Comparison of ENCODE assay signal across 8 cellular contexts in genomic region chr9:131707677-131708612, GRCh38. TPM values are rescaled to one million over a fixed set of nuclear protein-coding genes. Genes with fewer than 3 reads are reported as not detected.
DNase-seq lines count a peak whose midpoint lies in the region; ATAC-seq, FAIRE-seq and TF ChIP-seq lines count a peak whose summit lies in the region.

No MANE protein-coding gene starts in this region.

- no peak overlapping the region for H2AK5ac ChIP-seq in H1 (ENCODE audit: low read depth, low read length)

- H2BK15ac ChIP-seq in H1 (ENCODE audit: low read length): peak overlapping the region; percentile 72; the same call in 1 of the 2 replicates

- no peak for TF ChIP-seq CTCF in RWPE1 (conservative IDR thresholded peaks at IDR 0.05; ENCODE audit: low read depth)
- no peak for TF ChIP-seq CTCF in H1 (IDR thresholded peaks at IDR 0.05; ENCODE audit: control extremely low read depth in 1 of 3, insufficient read depth in 1 of 3, low read depth in 1 of 3, low read length in 3 of 3)
- TF ChIP-seq CTCF in natural killer cell (IDR thresholded peaks at IDR 0.05): no peak
- TF ChIP-seq CTCF in MM.1S (IDR thresholded peaks at IDR 0.05; ENCODE audit: low read length): no peak

- H2AFZ ChIP-seq in H1 (ENCODE audit: low read length) (no peak overlapping the region), MM.1S (ENCODE audit: low read length) (no peak overlapping the region)

- H3K23ac ChIP-seq in H1 (ENCODE audit: insufficient read length): no peak overlapping the region

- intact Hi-C loops in activated naive CD4-positive, alpha-beta T cell treated with anti-CD3 and anti-CD28 coated beads for 36 hours (cut with micrococcal nuclease): loop anchor here (2.0 kb wide), 2 partner anchors 15 to 29 kb away; no protein-coding TSS in a partner anchor
- intact Hi-C loops in natural killer cell (cut with micrococcal nuclease): no loop called here

- no peak overlapping the region for H2BK12ac ChIP-seq in H1 (ENCODE audit: low read depth, low read length)

- H4K20me1 ChIP-seq in H1 (replicated peaks in 1 of 2; ENCODE audit: control insufficient read depth in 1 of 2, insufficient read depth in 2 of 2, low read length in 2 of 2): peaks cover 0 to 3% of the 10 kb centered on the region in 2 experiments
- H4K20me1 ChIP-seq in MM.1S (ENCODE audit: insufficient read depth, low read length): peaks cover 4% of the 10 kb centered on the region; the same call in 1 of the 2 replicates

- H4K5ac ChIP-seq in H1 (ENCODE audit: insufficient read length, low read depth, low read length): no peak overlapping the region

- H3K4me1 Mint-ChIP-seq in activated naive CD4-positive, alpha-beta T cell treated with anti-CD3 and anti-CD28 coated beads for 36 hours (ENCODE audit: low read depth): peaks cover 81% of the 10 kb centered on the region
- peaks cover 83 to 86% of the 10 kb centered on the region in 2 donors for H3K4me1 Mint-ChIP-seq in natural killer cell

- no peaks in the 10 kb centered on the region for H3K9me3 Mint-ChIP-seq in activated naive CD4-positive, alpha-beta T cell treated with anti-CD3 and anti-CD28 coated beads for 36 hours
- no peaks in the 10 kb centered on the region for H3K9me3 Mint-ChIP-seq in natural killer cell

- H3K36me3 ChIP-seq in H1 (ENCODE audit: control insufficient read depth in 2 of 4, insufficient read depth in 4 of 4, low read length in 3 of 4) (no peaks in the 10 kb centered on the region), MM.1S (replicated peaks; ENCODE audit: insufficient read depth, low read length) (no peaks in the 10 kb centered on the region)

- no peak overlapping the region for H3K56ac ChIP-seq in H1 (replicated peaks; ENCODE audit: insufficient read length, low read depth, low read length)

- TF ChIP-seq EP300 in H1 (IDR thresholded peaks at IDR 0.05; ENCODE audit: borderline replicate concordance in 1 of 2, low read depth in 2 of 2, low read length in 2 of 2): no peak

- H3K9ac ChIP-seq in H1 (replicated peaks in 1 of 4; ENCODE audit: extremely low read depth in 1 of 4, low read depth in 3 of 4, low read length in 3 of 4) (no peak overlapping the region), MM.1S (ENCODE audit: low read length) (no peak overlapping the region)

- H3K4me3 Mint-ChIP-seq in activated naive CD4-positive, alpha-beta T cell treated with anti-CD3 and anti-CD28 coated beads for 36 hours: no peak overlapping the region
- peak overlapping the region; percentile 11 for H3K4me3 Mint-ChIP-seq in natural killer cell

- no peak for TF ChIP-seq RAD21 in H1 (IDR thresholded peaks at IDR 0.05 in 1 of 2, conservative IDR thresholded peaks at IDR 0.05 in 1 of 2; ENCODE audit: low read depth in 2 of 2, low read length in 2 of 2)

- peak overlapping the region; percentile 15; the same call in 1 of the 2 replicates for H2BK5ac ChIP-seq in H1 (ENCODE audit: low read depth, low read length)

- H3K4me2 ChIP-seq in H1 (ENCODE audit: insufficient read depth in 1 of 2, low read depth in 2 of 2, low read length in 2 of 2) (no peak overlapping the region), MM.1S (ENCODE audit: low read depth, low read length) (no peak overlapping the region)

- DNase-seq in activated naive CD4-positive, alpha-beta T cell treated with anti-CD3 and anti-CD28 coated beads for 36 hours: no peak
- no peak for DNase-seq in activated naive CD4-positive, alpha-beta T cell treated with Interleukin-2 at 50 U/mL for 16 hours
- DNase-seq in RWPE1 (ENCODE audit: low spot score): peak; percentile 80
- no peak for DNase-seq in H1 (ENCODE audit: low read depth in 1 of 2, low spot score in 2 of 2)
- DNase-seq in natural killer cell: peak; percentile 29
- no peak for DNase-seq in NCI-H2227 treated with DMSO at 0.1 percent for 48 hours (lab: John Stamatoyannopoulos, UW)
- no peak for DNase-seq in MM.1S
- no peak for DNase-seq in cerebellar cortex (ENCODE audit: low spot score)

- H3K9me3 ChIP-seq in H1 (ENCODE audit: insufficient read depth in 2 of 2, low read depth in 1 of 2, low read length in 1 of 2) (no peaks in the 10 kb centered on the region), MM.1S (replicated peaks; ENCODE audit: insufficient read depth, low read length) (no peaks in the 10 kb centered on the region)

- H3K79me1 ChIP-seq in H1 (ENCODE audit: low read depth, low read length): peaks cover 5% of the 10 kb centered on the region

- H3K14ac ChIP-seq in H1 (ENCODE audit: insufficient read length): no peak overlapping the region

- H3K9me2 ChIP-seq in MM.1S (replicated peaks; ENCODE audit: insufficient read depth, low read length): no peaks in the 10 kb centered on the region

- H2BK120ac ChIP-seq in H1 (replicated peaks; ENCODE audit: low read depth, low read length): no peak overlapping the region

- no peak for FAIRE-seq in H1 (lab: Jason Lieb, UNC)

- H3K27ac ChIP-seq in RWPE1 (peak overlapping the region; percentile 84), H1 (ENCODE audit: low read depth, low read length) (no peak overlapping the region), MM.1S (ENCODE audit: low read length) (no peak overlapping the region)

- no peaks in the 10 kb centered on the region; a peak in 1 of 7 replicates for H3K27me3 ChIP-seq in H1 (replicated peaks in 1 of 4; ENCODE audit: control insufficient read depth in 3 of 4, extremely low read depth in 1 of 4, insufficient read depth in 3 of 4, low read length in 3 of 4)
- no peaks in the 10 kb centered on the region for H3K27me3 ChIP-seq in MM.1S (replicated peaks; ENCODE audit: insufficient read depth, low read length)

- TF ChIP-seq POLR2A in H1 (IDR thresholded peaks at IDR 0.05; ENCODE audit: control extremely low read depth in 1 of 2, low read depth in 2 of 2, low read length in 2 of 2): no peak

- H3K4ac ChIP-seq in H1 (replicated peaks; ENCODE audit: insufficient read length, low read depth, low read length): no peak overlapping the region

- H4K91ac ChIP-seq in H1 (replicated peaks; ENCODE audit: insufficient read length, low read length): no peak overlapping the region

- H3K4me3 ChIP-seq in H1 (ENCODE audit: extremely low read depth in 1 of 4, insufficient read depth in 2 of 4, low read depth in 3 of 4, low read length in 4 of 4): no peak overlapping the region
- no peak overlapping the region for H3K4me3 ChIP-seq in MM.1S (ENCODE audit: low read length)

- 89% methylated on average over 11 of the region's 11 CpGs; no CpG with 5 or more reads in 1 of the 2 experiments for WGBS in H1 (ENCODE audit: extremely low coverage in 1 of 2, insufficient coverage in 1 of 2, insufficient read length in 1 of 2, insufficient replicate concordance in 2 of 2, low coverage in 1 of 2, low lambda C conversion rate in 2 of 2, missing lambda C conversion rate in 1 of 2), 2 experiments

- POLR2A ChIA-PET in RWPE1 (lab: Yijun Ruan, JAX; ENCODE audit: low non-redundant PET) (no interaction called here), H1 (lab: Charles Lee; ENCODE audit: partially characterized antibody) (interaction anchor here (1.5 kb wide), 1 partner anchor 12 kb away, joined by 4 read pairs; no protein-coding TSS in a partner anchor)

- H3K36me3 Mint-ChIP-seq in activated naive CD4-positive, alpha-beta T cell treated with anti-CD3 and anti-CD28 coated beads for 36 hours (ENCODE audit: low read depth): no peaks in the 10 kb centered on the region
- no peaks in the 10 kb centered on the region for H3K36me3 Mint-ChIP-seq in natural killer cell

- no peak overlapping the region for H2BK20ac ChIP-seq in H1 (ENCODE audit: low read length)

- H3K18ac ChIP-seq in H1 (ENCODE audit: extremely low read depth, low read length): no peak overlapping the region

- H3K79me2 ChIP-seq in H1 (ENCODE audit: control insufficient read depth in 1 of 2, insufficient read depth in 2 of 2, low read length in 2 of 2) (peaks cover 0 to 72% of the 10 kb centered on the region in 2 experiments; a peak in 2 of 4 replicates), MM.1S (ENCODE audit: low read length) (peaks cover 100% of the 10 kb centered on the region)

- no peaks in the 10 kb centered on the region for H3K27me3 Mint-ChIP-seq in activated naive CD4-positive, alpha-beta T cell treated with anti-CD3 and anti-CD28 coated beads for 36 hours (ENCODE audit: low read depth)
- no peaks in the 10 kb centered on the region for H3K27me3 Mint-ChIP-seq in natural killer cell (ENCODE audit: low read depth in 2 of 2)

- H3K4me1 ChIP-seq in H1 (replicated peaks in 1 of 4; ENCODE audit: control insufficient read depth in 3 of 4, insufficient read depth in 4 of 4, low read length in 3 of 4) (peaks cover 2 to 26% (median 13%) of the 10 kb centered on the region in 4 experiments), MM.1S (ENCODE audit: low read length) (no peaks in the 10 kb centered on the region; the same call in 1 of the 2 replicates)

- CTCF ChIA-PET in activated naive CD4-positive, alpha-beta T cell treated with anti-CD3 and anti-CD28 coated beads for 36 hours (lab: Charles Lee): interaction anchor here (0.7 kb wide), 2 partner anchors 20 to 31 kb away, joined by 3 read pairs; no protein-coding TSS in a partner anchor
- CTCF ChIA-PET in RWPE1 (lab: Yijun Ruan, JAX) (interaction anchor here (0.6 kb wide), 1 partner anchor 709 kb away, joined by 7 read pairs; no protein-coding TSS in a partner anchor), H1 (lab: Charles Lee; ENCODE audit: partially characterized antibody) (interaction anchor here (0.8 to 1.8 kb wide), 4 partner anchors 29 to 116 kb away, joined by 3 to 5 read pairs (median 3); no protein-coding TSS in a partner anchor)

- peak overlapping the region; percentile 62 for H3K27ac Mint-ChIP-seq in activated naive CD4-positive, alpha-beta T cell treated with anti-CD3 and anti-CD28 coated beads for 36 hours
- H3K27ac Mint-ChIP-seq in natural killer cell: peak overlapping the region; percentile 82 to 92

- H3F3A ChIP-seq in MM.1S (ENCODE audit: insufficient read depth, low read length): no peaks in the 10 kb centered on the region

- H3K23me2 ChIP-seq in H1 (ENCODE audit: low read depth, low read length): no peaks in the 10 kb centered on the region

- no peak overlapping the region for H4K8ac ChIP-seq in H1 (ENCODE audit: extremely low read depth, insufficient read depth, low read length)

- peak; percentile 61 to 73 (median 68) for ATAC-seq in natural killer cell

TF ChIP-seq in H1, 55 proteins besides CTCF, POLR2A, EP300 and RAD21 (continues in another document):
- peak; percentile 85 for TF ChIP-seq BACH1 (IDR thresholded peaks at IDR 0.05; ENCODE audit: low read length)

RNA-seq across cellular contexts. Expression of gene RAPGEF1, which starts 31.9 kb away (rescaled TPM):
- total RNA-seq in activated naive CD4-positive, alpha-beta T cell treated with anti-CD3 and anti-CD28 coated beads for 36 hours: 10 to 100 TPM; 55.9 to 59.9 TPM
- total RNA-seq in H1 (2021; fragmentation: NEBNext Ultra II Directional; extraction: Animal tissue kit (Norgen Biotek cat#: 25700)): 73.8 and 78.9 TPM in 2 replicates
- polyA plus RNA-seq in H1 (2011; rRNA removed): 29.7 and 38.2 TPM in 2 replicates
- polyA plus RNA-seq in H1 (2011; cell fraction: cytosol; rRNA removed): 28.4 TPM
- 54.3 TPM for polyA plus RNA-seq in H1 (2011; cell fraction: nucleus; rRNA removed)
- polyA plus RNA-seq in H1 (2012, experiment 1 of 2): 39.8 to 47.1 TPM (median 45.5 TPM) in 4 replicates
- polyA plus RNA-seq in H1 (2012, experiment 2 of 2): 36.6 TPM
- 43.6 TPM for polyA plus RNA-seq in H1 (2013, experiment 1 of 2)
- polyA plus RNA-seq in H1 (2013, experiment 2 of 2): 46.5 TPM
- polyA minus RNA-seq in H1 (2011; rRNA and poly(A)+ RNA removed): 30.4 and 36.4 TPM in 2 replicates
- polyA minus RNA-seq in H1 (2011; cell fraction: cytosol; rRNA and poly(A)+ RNA removed): 22.6 TPM
- 22.7 TPM for polyA minus RNA-seq in H1 (2011; cell fraction: nucleus; rRNA and poly(A)+ RNA removed)
- total RNA-seq in natural killer cell: 100 to 1,000 TPM; 210 to 224 (median 222) TPM

Comparison
In these comparisons a context has a peak if more than half of its experiments do, and no peak if none do; other contexts are left out.
1. DNase-seq: peak in RWPE1 (single experiment) and natural killer cell (single experiment); none in activated naive CD4-positive, alpha-beta T cell treated with anti-CD3 and anti-CD28 coated beads for 36 hours (single experiment), activated naive CD4-positive, alpha-beta T cell treated with Interleukin-2 at 50 U/mL for 16 hours (single experiment), H1 (0 of 2), NCI-H2227 treated with DMSO at 0.1 percent for 48 hours (single experiment), MM.1S (single experiment) and cerebellar cortex (single experiment).